In the genomic region with DNA sequence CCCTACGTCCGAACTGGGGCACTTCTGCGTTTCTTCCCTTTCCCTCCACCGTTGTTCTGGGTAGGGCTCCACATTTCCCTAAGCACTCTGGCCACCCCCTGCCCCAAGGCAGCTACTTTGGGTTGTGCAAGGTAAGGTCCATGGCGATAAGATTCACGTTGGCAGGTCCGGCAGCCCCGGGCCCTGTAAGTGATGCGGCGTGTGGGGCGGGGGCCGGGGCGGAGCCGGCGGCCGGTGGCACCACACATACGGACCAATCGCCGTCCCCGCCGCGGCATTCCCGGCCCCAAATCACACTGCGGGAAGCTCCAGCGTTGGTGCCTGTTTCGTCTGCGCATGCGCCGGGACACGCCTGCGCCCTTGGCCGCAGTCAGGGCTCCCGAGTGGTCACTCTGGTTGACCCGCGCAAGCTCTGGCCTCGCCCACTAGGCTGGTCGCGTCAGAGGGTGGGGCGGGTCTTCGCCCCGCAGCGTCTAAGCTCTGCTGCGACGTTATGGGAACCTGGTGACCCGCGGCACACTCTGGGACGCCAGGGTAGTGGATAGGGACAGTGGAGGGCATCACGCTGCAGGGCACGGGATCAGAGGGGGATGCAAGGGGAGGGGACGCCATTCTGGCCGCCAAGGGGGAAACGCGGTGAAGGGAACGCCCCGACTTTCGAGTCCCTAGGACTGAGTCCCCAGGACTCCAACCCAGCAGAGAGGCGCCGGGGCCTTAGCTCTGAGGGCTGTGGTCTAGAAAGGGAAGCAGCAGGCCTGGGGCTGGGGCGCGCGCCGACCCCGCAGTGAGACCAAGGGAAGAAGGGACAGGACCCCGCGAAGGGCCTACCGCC, we compare ENCODE assay signal across 8 cellular contexts. TPM values are rescaled to one million over a fixed set of nuclear protein-coding genes. Genes with fewer than 3 reads are reported as not detected.
DNase-seq lines count a peak whose midpoint lies in the region; ATAC-seq and TF ChIP-seq lines count a peak whose summit lies in the region.

No MANE protein-coding gene starts in this region.

- peak overlapping the region; percentile 67 for H3K4me3 ChIP-seq in AG09309 (ENCODE audit: control insufficient read depth, low read depth, low read length)
- H3K4me3 ChIP-seq in dorsolateral prefrontal cortex, result peak overlapping the region; percentile 55 to 99 (median 87)
- H3K4me3 ChIP-seq in left lung, result peak overlapping the region; percentile 54 to 68

- peaks cover 3 to 27% of the 10 kb centered on the region in 2 donors for H3K4me1 ChIP-seq in left lung

- H3K27ac ChIP-seq in VCaP, result peak overlapping the region; percentile 94
- peak overlapping the region; percentile 91 to 100 (median 99) for H3K27ac ChIP-seq in dorsolateral prefrontal cortex
- H3K27ac ChIP-seq in left lung, result peak overlapping the region; percentile 95 to 97

- peaks cover 0 to 27% of the 10 kb centered on the region in 2 donors for H3K36me3 ChIP-seq in left lung

- ATAC-seq in GM18520 (IDR thresholded peaks at IDR 0.05; ENCODE audit: unreplicated experiment) (peak; percentile 58), HG03064 (IDR thresholded peaks at IDR 0.05; ENCODE audit: low read depth, unreplicated experiment) (peak; percentile 50), left lung (peak; percentile 91)

- no peaks in the 10 kb centered on the region for H3K9me3 ChIP-seq in left lung

- H3K27me3 ChIP-seq in dorsolateral prefrontal cortex, result no peaks in the 10 kb centered on the region
- H3K27me3 ChIP-seq in left lung, result peaks cover 0 to 28% of the 10 kb centered on the region in 2 donors

- DNase-seq in AG09309 (ENCODE audit: low read depth), result peak; percentile 71
- DNase-seq in NCI-H2107 treated with DMSO at 0.1 percent for 48 hours (lab: John Stamatoyannopoulos, UW; ENCODE audit: unreplicated experiment), result peak; percentile 49
- DNase-seq in dorsolateral prefrontal cortex, result peak; percentile 94 to 98 (median 96)
- DNase-seq in left lung, result peak; percentile 98 to 99
- DNase-seq in stimulated activated CD4-positive, alpha-beta T cell treated with anti-CD3 and anti-CD28 coated beads, Interleukin-2, amount 100 ng/mL, for 24 hours, result peak; percentile 35 to 64

- intact Hi-C loops in dorsolateral prefrontal cortex (cut with DNase I), result loop anchor here (2.0 to 5.0 kb wide), 7 partner anchors 16 to 292 kb away; partner anchors contain the start of genes FADS3 (in 1 of the 2), FEN1 (in 1 of the 2), FTH1 (in 1 of the 2) and TMEM258 (in 1 of the 2)
- intact Hi-C loops in left lung (cut with DNase I), result no loop called here

- no peak for TF ChIP-seq CTCF in AG09309 (IDR thresholded peaks at IDR 0.05; ENCODE audit: control insufficient read depth, insufficient read depth, low read depth, low read length, missing control alignments)
- no peak for TF ChIP-seq CTCF in VCaP (conservative IDR thresholded peaks at IDR 0.05)
- peak in 30 of 56 donors; percentile 7 to 59 (median 36) for TF ChIP-seq CTCF in dorsolateral prefrontal cortex (IDR thresholded peaks at IDR 0.05 in 54 of 56, conservative IDR thresholded peaks at IDR 0.05 in 2 of 56; ENCODE audit: low read depth in 1 of 56, partially characterized antibody in 56 of 56)
- no peak for TF ChIP-seq CTCF in left lung (IDR thresholded peaks at IDR 0.05)

RNA-seq across cellular contexts. Expression of gene FADS1, which starts 1.6 kb away (rescaled TPM):
- 100 to 1,000 TPM in 23 of 120 experiments, 10 to 100 TPM in 97; 47.3 to 195 (median 80.7) TPM for total RNA-seq in dorsolateral prefrontal cortex
- 100 to 1,000 TPM in 1 of 2 donors, 10 to 100 TPM in 1; 51.9 to 161 TPM for total RNA-seq in left lung

RNA-seq across cellular contexts. Expression of gene FADS2, which starts 12.9 kb away (rescaled TPM):
- total RNA-seq in dorsolateral prefrontal cortex, result 100 to 1,000 TPM in 112 of 120 experiments, 10 to 100 TPM in 8; 72.8 to 347 (median 162) TPM
- total RNA-seq in left lung, result 100 to 1,000 TPM; 153 to 295 TPM

RNA-seq across cellular contexts. Expression of gene FEN1, which starts 22.5 kb away (rescaled TPM):
- total RNA-seq in dorsolateral prefrontal cortex (10 to 100 TPM in 100 of 120 experiments, 1 to 10 TPM in 20; 4.7 to 24.3 (median 13.8) TPM), left lung (10 to 100 TPM; 13.9 to 23.1 TPM)

RNA-seq across cellular contexts. Expression of gene TMEM258, which starts 22.8 kb away (rescaled TPM):
- total RNA-seq in dorsolateral prefrontal cortex (100 to 1,000 TPM in 1 of 120 experiments, 10 to 100 TPM in 119; 40.6 to 123 (median 65.5) TPM), left lung (100 to 1,000 TPM; 129 to 136 TPM)

Comparison
In these comparisons a context has a peak if more than half of its experiments do, and no peak if none do; other contexts are left out.
1. Peak in every context shown above with its lines: DNase-seq, ATAC-seq, H3K4me3 ChIP-seq and H3K27ac ChIP-seq.
2. CTCF ChIP-seq: peak in dorsolateral prefrontal cortex (30 of 56); none in AG09309 (single experiment), VCaP (single experiment) and left lung (0 of 2).
3. intact Hi-C loops: an anchor here in dorsolateral prefrontal cortex (2.0 to 5.0 kb wide); none called in left lung.